8 cellular contexts compared by ENCODE assay signal in the genomic region with DNA sequence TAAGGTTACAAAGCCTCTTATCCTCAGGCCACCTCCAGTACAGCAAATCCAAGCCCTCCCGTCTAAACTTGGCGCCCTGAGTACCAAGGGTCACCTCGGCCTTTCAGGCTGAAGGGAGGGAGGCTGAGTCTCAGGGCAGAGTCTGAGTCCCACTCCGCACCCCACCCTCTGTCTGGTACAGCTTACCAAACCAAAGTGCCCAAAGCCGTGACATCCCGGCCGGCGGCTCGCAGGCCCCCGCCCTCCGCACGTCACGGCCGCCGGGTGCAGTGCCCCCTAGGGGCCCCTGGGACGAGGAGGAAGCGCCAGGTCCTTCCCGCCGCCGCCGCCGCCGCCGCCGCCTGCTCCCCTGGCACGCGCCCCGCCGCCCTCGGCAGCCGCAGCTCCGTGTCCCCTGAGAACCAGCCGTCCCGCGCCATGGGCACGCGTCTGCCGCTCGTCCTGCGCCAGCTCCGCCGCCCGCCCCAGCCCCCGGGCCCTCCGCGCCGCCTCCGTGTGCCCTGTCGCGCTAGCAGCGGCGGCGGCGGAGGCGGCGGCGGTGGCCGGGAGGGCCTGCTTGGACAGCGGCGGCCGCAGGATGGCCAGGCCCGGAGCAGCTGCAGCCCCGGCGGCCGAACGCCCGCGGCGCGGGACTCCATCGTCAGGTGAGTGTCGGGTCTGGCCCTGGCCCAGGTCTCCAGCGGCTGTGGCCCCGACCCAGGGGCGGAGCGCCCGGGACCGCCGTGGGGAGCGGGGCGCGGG. TPM values are rescaled to one million over a fixed set of nuclear protein-coding genes. Genes with fewer than 3 reads are reported as not detected.
DNase-seq lines count a peak whose midpoint lies in the region; ATAC-seq, FAIRE-seq and TF ChIP-seq lines count a peak whose summit lies in the region.

A gene (plus strand): TSS at position 297 of the 741 bp plus-strand sequence. CDS start 121 bp downstream, at position 418.

- H3K9ac ChIP-seq in colonic mucosa (ENCODE audit: low read depth in 2 of 2, low read length in 2 of 2) = peak within 1 kb of the TSS; percentile 68 to 80

- H3K36me3 Mint-ChIP-seq in activated CD4-positive, alpha-beta T cell treated with anti-CD3 and anti-CD28 coated beads for 36 hours (ENCODE audit: low read depth) = peaks cover 17% of the 10 kb centered on the region

- no peak for TF ChIP-seq EP300 in A549 (IDR thresholded peaks at IDR 0.05)

- TF ChIP-seq RAD21 in A549 (conservative IDR thresholded peaks at IDR 0.05 in 1 of 2, IDR thresholded peaks at IDR 0.05 in 1 of 2) = no peak; a peak in 1 of 5 replicates

- TF ChIP-seq POLR2A in A549 (IDR thresholded peaks at IDR 0.05; ENCODE audit: low read length) = peak; percentile 38; the same call in 1 of the 2 replicates
- TF ChIP-seq POLR2A in GM18505 (IDR thresholded peaks at IDR 0.05; ENCODE audit: borderline replicate concordance, extremely low read depth, insufficient read depth, insufficient read length) = peak; percentile 57

- ATAC-seq in A549 (peak; percentile 82 to 87), GM18505 (IDR thresholded peaks at IDR 0.05; ENCODE audit: unreplicated experiment) (peak; percentile 62), HG02943 (IDR thresholded peaks at IDR 0.05; ENCODE audit: low read depth, unreplicated experiment) (peak; percentile 75)
- ATAC-seq in activated CD4-positive, alpha-beta T cell treated with anti-CD3 and anti-CD28 coated beads for 36 hours = peak; percentile 74

- CTCF ChIA-PET in A549 (lab: Yijun Ruan, JAX) = interaction anchor here (0.5 to 4.1 kb wide), 17 partner anchors 8 to 1008 kb away, joined by 3 to 30 read pairs (median 4); no protein-coding TSS in a partner anchor
- CTCF ChIA-PET in activated CD4-positive, alpha-beta T cell treated with anti-CD3 and anti-CD28 coated beads for 36 hours (lab: Charles Lee) = interaction anchor here (0.6 to 2.3 kb wide), 3 partner anchors 37 to 344 kb away, joined by 3 to 6 read pairs (median 3); no protein-coding TSS in a partner anchor

- WGBS in A549 (ENCODE audit: missing lambda C conversion rate) = 0% methylated on average over 2 of the region's 82 CpGs

- H3K4me3 ChIP-seq in A549 (peak within 1 kb of the TSS; percentile 87), colonic mucosa (peak within 1 kb of the TSS; percentile 95)

- POLR2A ChIA-PET in A549 (lab: Yijun Ruan, JAX) = interaction anchor here (0.9 to 1.4 kb wide), 2 partner anchors 32 to 48 kb away, joined by 4 to 5 read pairs; no protein-coding TSS in a partner anchor
- POLR2A ChIA-PET in activated CD4-positive, alpha-beta T cell treated with anti-CD3 and anti-CD28 coated beads for 36 hours (lab: Charles Lee) = interaction anchor here (1.7 kb wide), 1 partner anchor 524 kb away, joined by 6 read pairs; no protein-coding TSS in a partner anchor

- H3K27me3 ChIP-seq in colonic mucosa = no peaks in the 10 kb centered on the region

- FAIRE-seq in A549 (lab: Jason Lieb, UNC) = no peak

- H3K27ac Mint-ChIP-seq in activated CD4-positive, alpha-beta T cell treated with anti-CD3 and anti-CD28 coated beads for 36 hours = peak within 1 kb of the TSS; percentile 94

- peak within 1 kb of the TSS; percentile 86 for H3K4me2 ChIP-seq in A549

- no peaks in the 10 kb centered on the region for H3K9me3 Mint-ChIP-seq in activated CD4-positive, alpha-beta T cell treated with anti-CD3 and anti-CD28 coated beads for 36 hours (ENCODE audit: low read depth)

- peaks cover 9% of the 10 kb centered on the region; the same call in 2 of the 3 replicates for H3K4me1 ChIP-seq in A549
- no peaks in the 10 kb centered on the region for H3K4me1 ChIP-seq in colonic mucosa

- H3K4me1 Mint-ChIP-seq in activated CD4-positive, alpha-beta T cell treated with anti-CD3 and anti-CD28 coated beads for 36 hours = peaks cover 38% of the 10 kb centered on the region

- H3K9me3 ChIP-seq in A549 (no peaks in the 10 kb centered on the region), colonic mucosa (no peaks in the 10 kb centered on the region)

- H3K27ac ChIP-seq in A549 = peak within 1 kb of the TSS; percentile 99
- peak within 1 kb of the TSS; percentile 78 for H3K27ac ChIP-seq in colonic mucosa

- peak; percentile 58 for TF ChIP-seq CTCF in A549 (IDR thresholded peaks at IDR 0.05)
- TF ChIP-seq CTCF in colonic mucosa (IDR thresholded peaks at IDR 0.05) = peak; percentile 57

- H3K36me3 ChIP-seq in colonic mucosa = no peaks in the 10 kb centered on the region

- peaks cover 12% of the 10 kb centered on the region for H3K27me3 Mint-ChIP-seq in activated CD4-positive, alpha-beta T cell treated with anti-CD3 and anti-CD28 coated beads for 36 hours

- DNase-seq in A549 (ENCODE audit: low read depth in 1 of 2, low spot score in 1 of 2) = peak; percentile 84 to 85
- DNase-seq in NCI-H2171 treated with DMSO at 0.1 percent for 48 hours (lab: John Stamatoyannopoulos, UW) = peak; percentile 71
- DNase-seq in activated CD4-positive, alpha-beta T cell treated with anti-CD3 and anti-CD28 coated beads for 36 hours = peak; percentile 89
- DNase-seq in colonic mucosa = peak; percentile 79
- peak; percentile 94 for DNase-seq in left kidney (ENCODE audit: low read depth, low spot score)
- DNase-seq in stimulated activated CD4-positive, alpha-beta T cell treated with anti-CD3 and anti-CD28 coated beads, Interleukin-2, amount 100 ng/mL, for 24 hours = peak; percentile 81 to 84

- intact Hi-C loops in activated CD4-positive, alpha-beta T cell treated with anti-CD3 and anti-CD28 coated beads for 36 hours (cut with DNase I, micrococcal nuclease) = loop anchor here (1.0 to 5.0 kb wide), 10 partner anchors 48 to 1299 kb away; a partner anchor contains a TSS
- intact Hi-C loops in colonic mucosa (cut with DNase I) = no loop called here

- H3K4me3 Mint-ChIP-seq in activated CD4-positive, alpha-beta T cell treated with anti-CD3 and anti-CD28 coated beads for 36 hours = peak within 1 kb of the TSS; percentile 81

TF ChIP-seq in A549, 52 proteins besides CTCF, POLR2A, EP300 and RAD21:
- no peak for TF ChIP-seq HDAC2 (IDR thresholded peaks at IDR 0.05)
- TF ChIP-seq, protein P1, sequence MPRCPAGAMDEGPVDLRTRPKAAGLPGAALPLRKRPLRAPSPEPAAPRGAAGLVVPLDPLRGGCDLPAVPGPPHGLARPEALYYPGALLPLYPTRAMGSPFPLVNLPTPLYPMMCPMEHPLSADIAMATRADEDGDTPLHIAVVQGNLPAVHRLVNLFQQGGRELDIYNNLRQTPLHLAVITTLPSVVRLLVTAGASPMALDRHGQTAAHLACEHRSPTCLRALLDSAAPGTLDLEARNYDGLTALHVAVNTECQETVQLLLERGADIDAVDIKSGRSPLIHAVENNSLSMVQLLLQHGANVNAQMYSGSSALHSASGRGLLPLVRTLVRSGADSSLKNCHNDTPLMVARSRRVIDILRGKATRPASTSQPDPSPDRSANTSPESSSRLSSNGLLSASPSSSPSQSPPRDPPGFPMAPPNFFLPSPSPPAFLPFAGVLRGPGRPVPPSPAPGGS (IDR thresholded peaks at IDR 0.05) = 0 out of 3 replicates have a peak, but pooled peaks have one; percentile 37
- peak; percentile 27; the same call in 2 of the 3 replicates for TF ChIP-seq SMC3 (IDR thresholded peaks at IDR 0.05)
- TF ChIP-seq, protein P2, sequence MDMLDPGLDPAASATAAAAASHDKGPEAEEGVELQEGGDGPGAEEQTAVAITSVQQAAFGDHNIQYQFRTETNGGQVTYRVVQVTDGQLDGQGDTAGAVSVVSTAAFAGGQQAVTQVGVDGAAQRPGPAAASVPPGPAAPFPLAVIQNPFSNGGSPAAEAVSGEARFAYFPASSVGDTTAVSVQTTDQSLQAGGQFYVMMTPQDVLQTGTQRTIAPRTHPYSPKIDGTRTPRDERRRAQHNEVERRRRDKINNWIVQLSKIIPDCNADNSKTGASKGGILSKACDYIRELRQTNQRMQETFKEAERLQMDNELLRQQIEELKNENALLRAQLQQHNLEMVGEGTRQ (IDR thresholded peaks at IDR 0.05) = no peak
- TF ChIP-seq MAZ (IDR thresholded peaks at IDR 0.05; ENCODE audit: borderline replicate concordance, low read depth, low read length) = 0 out of 2 replicates have a peak, but pooled peaks have one; percentile 66
- TF ChIP-seq KDM5A (IDR thresholded peaks at IDR 0.05) = no peak
- no peak for TF ChIP-seq FOSL2 (IDR thresholded peaks at IDR 0.05)
- TF ChIP-seq FOSL2 (CRISPR knock-in tag; IDR thresholded peaks at IDR 0.05) = 0 out of 2 replicates have a peak, but pooled peaks have one; percentile 8
- TF ChIP-seq JUN (IDR thresholded peaks at IDR 0.05) = peak in 1 of 2 experiments; percentile 53; a peak in 1 of 5 replicates
TF ChIP-seq in A549: peak in this region for 5.

RNA-seq across cellular contexts. Expression of the gene that starts here (rescaled TPM):
- polyA plus RNA-seq in A549 (2011; rRNA removed) (58.5 and 63.2 TPM in 2 replicates), A549 (2017; fragmentation: RNase III; extraction: RNeasy Plus Mini Kit Qiagen cat#74134 plus additional on column Dnase treatment) (27.2 to 32.0 TPM (median 30.8 TPM) in 3 replicates)
- polyA plus RNA-seq in A549 (2012; cell fraction: cytosol; rRNA removed) = 18.7 and 19.6 TPM in 2 replicates
- polyA plus RNA-seq in A549 (2012; cell fraction: nucleus; rRNA removed) = 18.0 and 26.1 TPM in 2 replicates
- 54.4 and 56.6 TPM in 2 replicates for polyA minus RNA-seq in A549 (2011; rRNA and poly(A)+ RNA removed)
- 100 to 1,000 TPM; 103 to 129 TPM for total RNA-seq in activated CD4-positive, alpha-beta T cell treated with anti-CD3 and anti-CD28 coated beads for 36 hours
- total RNA-seq in colonic mucosa = 10 to 100 TPM in 1 of 2 donors, 1 to 10 TPM in 1; 9.2 to 23.3 TPM

Comparison
In these comparisons a context has a peak if more than half of its experiments do, and no peak if none do; other contexts are left out.
1. Peak in every context shown above with its lines: DNase-seq, ATAC-seq, H3K4me3 ChIP-seq and H3K27ac ChIP-seq.
2. RNA of the gene that starts here (total RNA-seq): 103 to 129 TPM in activated CD4-positive, alpha-beta T cell treated with anti-CD3 and anti-CD28 coated beads for 36 hours; 9.2 to 23.3 TPM in colonic mucosa; every median in the first group is over 4 times any median in the second.